In genomic region chr20:4820833-4821518, GRCh38 we compare ENCODE assay signal across 9 cellular contexts. TPM values are rescaled to one million over a fixed set of nuclear protein-coding genes. Genes with fewer than 3 reads are reported as not detected.
DNase-seq lines count a peak whose midpoint lies in the region; ATAC-seq, FAIRE-seq and TF ChIP-seq lines count a peak whose summit lies in the region.
"Had no signal": no experiment of that assay in that cellular context is flagged by ENCODE, and none has a peak within 500 bp of the region (broad histone marks: within the 10 kb centered on the region; RNA-seq: fewer than 3 reads in every experiment).

No MANE protein-coding gene starts in this region.

- no peak for ATAC-seq in GM12878
- no peak for ATAC-seq in GM18870 (IDR thresholded peaks at IDR 0.05; ENCODE audit: unreplicated experiment)

- no peaks in the 10 kb centered on the region for H3K9me3 ChIP-seq in GM12878 (replicated peaks; ENCODE audit: control insufficient read depth, insufficient read depth, low read length)
- no peaks in the 10 kb centered on the region for H3K9me3 ChIP-seq in colonic mucosa
- no peaks in the 10 kb centered on the region for H3K9me3 ChIP-seq in small intestine (ENCODE audit: control insufficient read depth, low read depth)

- no peak overlapping the region for H2BK15ac ChIP-seq in mesendoderm (replicated peaks; ENCODE audit: low read depth)

- no peak overlapping the region for H4K5ac ChIP-seq in mesendoderm (ENCODE audit: low read length)

- no peak overlapping the region for H2AFZ ChIP-seq in GM12878 (ENCODE audit: control insufficient read depth, low read depth, low read length)

- H3K4me2 ChIP-seq in GM12878 (ENCODE audit: control insufficient read depth, insufficient read depth) (peak overlapping the region; percentile 30), mesendoderm (ENCODE audit: low read length) (no peak overlapping the region)

- TF ChIP-seq EP300 in GM12878 (IDR thresholded peaks at IDR 0.05; ENCODE audit: borderline replicate concordance in 1 of 2, control insufficient read depth in 1 of 2, low read depth in 2 of 2, low read length in 2 of 2) = no peak

- no peak overlapping the region for H3K18ac ChIP-seq in mesendoderm (ENCODE audit: low read length)

- H3K27ac ChIP-seq in GM12878 (ENCODE audit: control insufficient read depth, insufficient read depth) = no peak overlapping the region
- H3K27ac ChIP-seq in mesendoderm (ENCODE audit: low read depth, low read length) = no peak overlapping the region
- no peak overlapping the region for H3K27ac ChIP-seq in colonic mucosa
- H3K27ac ChIP-seq in small intestine (ENCODE audit: low read depth in 1 of 2, low read length in 1 of 2) = no peak overlapping the region

- SMC1A ChIA-PET in GM12878 (lab: Charles Lee; ENCODE audit: uncharacterized antibody, unreplicated experiment) = interaction anchor here (1.7 to 1.8 kb wide), 4 partner anchors 96 to 152 kb away, joined by 4 to 7 read pairs (median 5); no protein-coding TSS in a partner anchor

- H3K27me3 ChIP-seq in GM12878 (replicated peaks in 1 of 2; ENCODE audit: control insufficient read depth in 2 of 2, insufficient read depth in 2 of 2, low read length in 1 of 2) (no peaks in the 10 kb centered on the region), mesendoderm (ENCODE audit: insufficient read depth, low read length, poor library complexity) (no peaks in the 10 kb centered on the region), colonic mucosa (peaks cover 9% of the 10 kb centered on the region), small intestine (ENCODE audit: control insufficient read depth in 2 of 2, insufficient read depth in 2 of 2, low read length in 2 of 2) (peaks cover 0 to 6% of the 10 kb centered on the region in 2 donors)

- no peaks in the 10 kb centered on the region for H3K79me1 ChIP-seq in mesendoderm (ENCODE audit: low read length)

- no peak for TF ChIP-seq POLR2A in GM12878 (IDR thresholded peaks at IDR 0.05; ENCODE audit: low read depth, low read length)

- WGBS in GM12878 (ENCODE audit: insufficient coverage, insufficient replicate concordance, low lambda C conversion rate, missing lambda C conversion rate) = 40% methylated on average over 14 of the region's 14 CpGs
- WGBS in mesendoderm (ENCODE audit: extremely low coverage, insufficient coverage, low lambda C conversion rate) = no CpG with 5 or more reads among the region's 14 CpGs
- 77 to 83% (median 80%) methylated on average over 14 of the region's 14 CpGs for WGBS in small intestine, 3 donors

- H2AK5ac ChIP-seq in mesendoderm (ENCODE audit: low read length) = no peak overlapping the region

- H3K23ac ChIP-seq in mesendoderm (ENCODE audit: low read length) = no peak overlapping the region

- H4K8ac ChIP-seq in mesendoderm (ENCODE audit: low read depth, low read length) = no peak overlapping the region

- FAIRE-seq in GM12878 (lab: Jason Lieb, UNC) = no peak
- no peak for FAIRE-seq in small intestine (lab: Jason Lieb, UNC)
- FAIRE-seq: TTC549 had no signal

- no peak for TF ChIP-seq RAD21 in GM12878 (IDR thresholded peaks at IDR 0.05; ENCODE audit: insufficient read depth, low read depth, low read length)

- H2BK120ac ChIP-seq in mesendoderm (ENCODE audit: low read depth, low read length) = no peak overlapping the region

- POLR2A ChIA-PET in GM12878 (lab: Charles Lee) = interaction anchor here (0.6 kb wide), 1 partner anchor 36 kb away, joined by 4 read pairs; no protein-coding TSS in a partner anchor

- H3K79me2 ChIP-seq in GM12878 (ENCODE audit: control insufficient read depth, insufficient read depth, low read length) (peaks cover 15% of the 10 kb centered on the region), mesendoderm (ENCODE audit: control insufficient read depth, insufficient read depth, low read length) (no peaks in the 10 kb centered on the region)

- no peak overlapping the region for H3K56ac ChIP-seq in mesendoderm (ENCODE audit: low read length)

- H3K9ac ChIP-seq in GM12878 (ENCODE audit: control insufficient read depth, insufficient read depth, low read length) (peak overlapping the region; percentile 70), mesendoderm (ENCODE audit: low read length) (no peak overlapping the region), colonic mucosa (ENCODE audit: low read depth in 2 of 2, low read length in 2 of 2) (peak overlapping the region in 1 of 2 donors; percentile 21)

- H4K20me1 ChIP-seq in GM12878 (ENCODE audit: control insufficient read depth, insufficient read depth) = no peaks in the 10 kb centered on the region

- DNase-seq in AG10803 (ENCODE audit: low read depth) (peak; percentile 91), HS-5 (ENCODE audit: low read depth) (peak; percentile 73), GM12878 (ENCODE audit: low read depth, low spot score) (no peak), mucosa of gallbladder (ENCODE audit: low spot score) (peak; percentile 52), mesendoderm (no peak), colonic mucosa (no peak), small intestine (no peak)

- H3K4ac ChIP-seq in mesendoderm (ENCODE audit: low read depth, low read length) = no peak overlapping the region

- peaks cover 17% of the 10 kb centered on the region for H3K4me1 ChIP-seq in GM12878 (ENCODE audit: control insufficient read depth, insufficient read depth, low read length)
- peaks cover 5% of the 10 kb centered on the region for H3K4me1 ChIP-seq in mesendoderm (ENCODE audit: control insufficient read depth, low read depth, low read length)
- H3K4me1 ChIP-seq in colonic mucosa = peaks cover 6% of the 10 kb centered on the region
- H3K4me1 ChIP-seq in small intestine (ENCODE audit: control insufficient read depth in 2 of 2, insufficient read depth in 1 of 2, low read depth in 1 of 2, low read length in 1 of 2) = no peaks in the 10 kb centered on the region

- H3K4me3 ChIP-seq in AG10803 (ENCODE audit: low read length) (no peak overlapping the region), GM12878 (peak overlapping the region; percentile 93; the same call in 1 of the 2 replicates), mesendoderm (ENCODE audit: low read length) (no peak overlapping the region), colonic mucosa (no peak overlapping the region), small intestine (ENCODE audit: low read depth in 1 of 2, low read length in 2 of 2) (no peak overlapping the region)

- in situ Hi-C loops in GM12878 (cut with MboI) = no loop called here

- CTCF ChIA-PET in GM12878 (lab: Yijun Ruan, JAX) = interaction anchor here (1.5 to 2.2 kb wide), 3 partner anchors 12 to 129 kb away, joined by 3 to 8 read pairs (median 5); no protein-coding TSS in a partner anchor

- no peak for TF ChIP-seq CTCF in AG10803 (conservative IDR thresholded peaks at IDR 0.05; ENCODE audit: low read length)
- TF ChIP-seq CTCF in GM12878 (IDR thresholded peaks at IDR 0.05 in 2 of 3, conservative IDR thresholded peaks at IDR 0.05 in 1 of 3; ENCODE audit: control insufficient read depth in 2 of 3, extremely low read depth in 1 of 3, insufficient read depth in 1 of 3, low read depth in 3 of 3, low read length in 3 of 3) = no peak
- TF ChIP-seq CTCF in colonic mucosa (IDR thresholded peaks at IDR 0.05) = no peak

- H3K36me3 ChIP-seq in GM12878 (ENCODE audit: control insufficient read depth in 2 of 2, insufficient read depth in 2 of 2, low read length in 1 of 2) (peaks cover 0 to 2% of the 10 kb centered on the region in 2 experiments; a peak in 2 of 4 replicates), mesendoderm (ENCODE audit: control insufficient read depth, insufficient read depth, low read length) (no peaks in the 10 kb centered on the region), colonic mucosa (no peaks in the 10 kb centered on the region), small intestine (ENCODE audit: control insufficient read depth in 2 of 2, insufficient read depth in 2 of 2, low read length in 2 of 2) (no peaks in the 10 kb centered on the region)

- H2BK5ac ChIP-seq in mesendoderm (ENCODE audit: low read length) = no peak overlapping the region

- intact Hi-C loops in GM12878 (cut with micrococcal nuclease; ENCODE audit: unreplicated experiment) = no loop called here
- intact Hi-C loops in colonic mucosa (cut with DNase I) = no loop called here

- RAD21 ChIA-PET in GM12878 (lab: Charles Lee; ENCODE audit: unreplicated experiment) = interaction anchor here (0.8 to 1.2 kb wide), 2 partner anchors 17 to 59 kb away, joined by 3 to 4 read pairs; no protein-coding TSS in a partner anchor

- BruUV-seq in GM12878 (replicated peaks; lab: Mats Ljungman, UMichigan) = no TSS peak

TF ChIP-seq in GM12878, 131 proteins besides CTCF, POLR2A, EP300 and RAD21 (continues in another document):
- TF ChIP-seq ZBED1 (IDR thresholded peaks at IDR 0.05; ENCODE audit: borderline replicate concordance) (no peak), MTA3 (IDR thresholded peaks at IDR 0.05; ENCODE audit: borderline replicate concordance, low read length) (no peak)

RNA-seq across cellular contexts. Expression of gene RASSF2, which starts 2.4 kb away (rescaled TPM):
- total RNA-seq in GM12878 (2013; cell fraction: nucleolus; rRNA removed) = 37.0 and 37.5 TPM in 2 replicates
- total RNA-seq in GM12878 (2014; rRNA removed) = 57.4 and 61.7 TPM in 2 replicates
- total RNA-seq in GM12878 (2014; rRNA removed; fragmentation: Illumina TruSeq; extraction: Trizol) = 56.1 and 58.2 TPM in 2 replicates
- total RNA-seq in GM12878 (2021) = 48.4 and 48.7 TPM in 2 replicates
- 13.6 TPM for polyA plus RNA-seq in GM12878 (2011; ENCODE audit: low read depth)
- polyA plus RNA-seq in GM12878 (2011; rRNA removed) = 67.0 and 72.7 TPM in 2 replicates
- polyA plus RNA-seq in GM12878 (2011; cell fraction: cytosol; rRNA removed) = 54.9 and 58.4 TPM in 2 replicates
- 39.8 and 44.2 TPM in 2 replicates for polyA plus RNA-seq in GM12878 (2011; cell fraction: nucleus; rRNA removed)
- polyA plus RNA-seq in GM12878 (2012) = 17.1 and 17.4 TPM in 2 replicates
- 55.9 and 60.8 TPM in 2 replicates for polyA plus RNA-seq in GM12878 (2014; fragmentation: Illumina TruSeq; extraction: Trizol)
- 10 to 100 TPM; 13.6 to 14.2 TPM for polyA plus RNA-seq in GM12878 (2014; fragmentation: Nextera tagmentation; extraction: Ambion mirVana)
- 45.8 and 47.5 TPM in 2 replicates for polyA plus RNA-seq in GM12878 (2014; rRNA removed)
- polyA plus RNA-seq in GM12878 (2016; fragmentation: Nextera tagmentation; extraction: Ambion mirVana) = 10 to 100 TPM; 25.6 to 29.7 TPM
- 54.0 and 66.9 TPM in 2 replicates for polyA minus RNA-seq in GM12878 (2011; rRNA and poly(A)+ RNA removed)
- polyA minus RNA-seq in GM12878 (2011; cell fraction: cytosol; rRNA and poly(A)+ RNA removed) = 20.7 and 26.9 TPM in 2 replicates
- 10.5 and 16.4 TPM in 2 replicates for polyA minus RNA-seq in GM12878 (2011; cell fraction: nucleus; rRNA and poly(A)+ RNA removed)
- total RNA-seq in mucosa of gallbladder = 20.7 TPM
- polyA plus RNA-seq in mesendoderm (2013, experiment 1 of 2) = 2.1 TPM
- 2.3 TPM for polyA plus RNA-seq in mesendoderm (2013, experiment 2 of 2)
- total RNA-seq in colonic mucosa = 1 to 10 TPM; 1.6 to 5.4 TPM
- polyA plus RNA-seq in small intestine = 1 to 10 TPM in 2 of 3 donors, under 1 TPM in 1; 0.67 to 4.6 (median 3.0) TPM

Comparison
In these comparisons a context has a peak if more than half of its experiments do, and no peak if none do; other contexts are left out.
1. DNase-seq: peak in AG10803 (single experiment), HS-5 (single experiment) and mucosa of gallbladder (single experiment); none in GM12878 (single experiment), mesendoderm (single experiment), colonic mucosa (single experiment) and small intestine (single experiment).